ENCODE assay signal across 14 cellular contexts in the genomic region with DNA sequence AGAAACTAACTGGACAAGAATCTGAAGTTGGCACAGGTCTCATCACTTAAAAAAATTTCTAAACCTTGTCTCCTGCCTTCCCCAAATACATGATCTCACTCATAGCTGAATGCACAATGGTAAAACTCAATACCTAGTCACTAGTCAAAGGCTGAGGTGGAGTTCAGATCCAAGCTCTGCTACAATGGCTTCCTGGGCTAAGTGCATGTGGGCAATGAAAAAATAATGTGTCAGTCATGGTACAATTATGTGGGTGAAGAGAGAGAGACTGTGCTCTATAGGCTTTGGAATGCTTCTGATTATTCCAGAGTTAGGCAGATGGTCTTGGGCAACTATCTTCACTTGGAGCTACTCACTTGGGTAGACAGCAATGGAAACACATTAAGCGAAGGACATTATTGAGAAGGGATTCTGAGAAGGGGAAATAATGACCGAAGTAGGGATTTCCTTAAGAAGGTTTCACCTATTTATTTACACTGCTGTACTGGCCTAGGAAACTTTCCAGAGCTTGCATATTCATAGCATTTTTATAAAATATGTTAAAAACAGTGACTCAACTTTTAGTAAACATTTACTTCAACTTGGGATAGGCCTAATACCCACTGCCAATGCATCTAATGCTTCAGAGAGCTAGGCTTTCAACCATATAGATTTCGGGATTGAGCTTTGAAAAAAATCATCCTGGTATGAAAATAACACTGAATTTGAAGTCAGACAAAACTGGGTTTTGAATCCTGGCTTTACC. TPM values are rescaled to one million over a fixed set of nuclear protein-coding genes. Genes with fewer than 3 reads are reported as not detected.
DNase-seq lines count a peak whose midpoint lies in the region; ATAC-seq and TF ChIP-seq lines count a peak whose summit lies in the region.
"Had no signal": no experiment of that assay in that cellular context is flagged by ENCODE, and none has a peak within 500 bp of the region (broad histone marks: within the 10 kb centered on the region; RNA-seq: fewer than 3 reads in every experiment).

No MANE protein-coding gene starts in this region.

- no peak for TF ChIP-seq POLR2A in suprapubic skin (IDR thresholded peaks at IDR 0.05)

- peaks cover 36% of the 10 kb centered on the region for H3K4me1 ChIP-seq in suprapubic skin

- no peak overlapping the region for H3K27ac Mint-ChIP-seq in activated CD4-positive, alpha-beta memory T cell treated with anti-CD3 and anti-CD28 coated beads for 36 hours

- intact Hi-C loops in Right ventricle myocardium superior (cut with DNase I), result no loop called here
- intact Hi-C loops in Right ventricle myocardium inferior (cut with DNase I), result no loop called here
- intact Hi-C loops in activated CD4-positive, alpha-beta memory T cell treated with anti-CD3 and anti-CD28 coated beads for 36 hours (cut with micrococcal nuclease), result no loop called here

- CTCF ChIA-PET in activated CD4-positive, alpha-beta memory T cell treated with anti-CD3 and anti-CD28 coated beads for 36 hours (lab: Charles Lee), result interaction anchor here (1.2 to 1.4 kb wide), 2 partner anchors 10 to 269 kb away, joined by 3 to 4 read pairs; no protein-coding TSS in a partner anchor

- peaks cover 3% of the 10 kb centered on the region for H3K36me3 ChIP-seq in suprapubic skin

- H3K27ac ChIP-seq in suprapubic skin, result peak overlapping the region; percentile 58

- POLR2A ChIA-PET in activated CD4-positive, alpha-beta memory T cell treated with anti-CD3 and anti-CD28 coated beads for 36 hours (lab: Charles Lee), result interaction anchor here (1.0 kb wide), 1 partner anchor 11 kb away, joined by 3 read pairs; no protein-coding TSS in a partner anchor

- no peak overlapping the region for H3K4me3 Mint-ChIP-seq in activated CD4-positive, alpha-beta memory T cell treated with anti-CD3 and anti-CD28 coated beads for 36 hours
- H3K4me3 Mint-ChIP-seq: naive B cell had no signal

- no peaks in the 10 kb centered on the region for H3K27me3 Mint-ChIP-seq in activated CD4-positive, alpha-beta memory T cell treated with anti-CD3 and anti-CD28 coated beads for 36 hours
- H3K27me3 Mint-ChIP-seq: naive B cell had no signal

- H3K36me3 Mint-ChIP-seq in activated CD4-positive, alpha-beta memory T cell treated with anti-CD3 and anti-CD28 coated beads for 36 hours, result peaks cover 2% of the 10 kb centered on the region

- no peaks in the 10 kb centered on the region for H3K9me3 Mint-ChIP-seq in activated CD4-positive, alpha-beta memory T cell treated with anti-CD3 and anti-CD28 coated beads for 36 hours
- H3K9me3 Mint-ChIP-seq: naive B cell had no signal

- H3K4me3 ChIP-seq in fibroblast of pulmonary artery (replicated peaks; ENCODE audit: low read depth, low read length), result no peak overlapping the region
- no peak overlapping the region for H3K4me3 ChIP-seq in suprapubic skin
- H3K4me3 ChIP-seq: K562 had no signal

- ATAC-seq in Right ventricle myocardium superior (ENCODE audit: poor library complexity) (peak; percentile 25), Right ventricle myocardium inferior (no peak), HG03039 (IDR thresholded peaks at IDR 0.05; ENCODE audit: unreplicated experiment) (no peak)
- ATAC-seq: K562 had no signal

- H3K4me1 Mint-ChIP-seq in activated CD4-positive, alpha-beta memory T cell treated with anti-CD3 and anti-CD28 coated beads for 36 hours (ENCODE audit: low read depth), result no peaks in the 10 kb centered on the region

- 96% methylated on average over 3 of the region's 3 CpGs for WGBS in suprapubic skin

- DNase-seq in Right ventricle myocardium superior, result no peak
- no peak for DNase-seq in Right ventricle myocardium inferior (ENCODE audit: missing footprints)
- peak; percentile 25 to 29 for DNase-seq in SW 1271 (lab: John Stamatoyannopoulos, UW)
- DNase-seq in fibroblast of pulmonary artery (ENCODE audit: low read depth), result peak; percentile 42
- no peak for DNase-seq in suprapubic skin (ENCODE audit: low spot score in 2 of 2)
- no peak for DNase-seq in activated CD4-positive, alpha-beta memory T cell treated with anti-CD3 and anti-CD28 coated beads for 36 hours
- DNase-seq in AML-193 (lab: John Stamatoyannopoulos, UW), result no peak
- DNase-seq: 8988T; activated CD4-positive, CD25-positive, alpha-beta regulatory T cell; dermis blood vessel endothelial cell; naive B cell; NCI-H2081 treated with DMSO at 0.1 percent for 48 hours had no signal

- TF ChIP-seq CTCF in fibroblast of pulmonary artery (IDR thresholded peaks at IDR 0.05; ENCODE audit: low read length, missing control alignments), result no peak
- no peak for TF ChIP-seq CTCF in suprapubic skin (IDR thresholded peaks at IDR 0.05)

- TF ChIP-seq EP300 in suprapubic skin (IDR thresholded peaks at IDR 0.05), result no peak

- H3K9me3 ChIP-seq in suprapubic skin, result no peaks in the 10 kb centered on the region

- H3K27me3 ChIP-seq in suprapubic skin, result no peaks in the 10 kb centered on the region

RNA-seq across cellular contexts. Expression of a gene that starts 58.7 kb away (rescaled TPM):
- total RNA-seq in Right ventricle myocardium superior (53.1 TPM), Right ventricle myocardium inferior (66.3 TPM), suprapubic skin (10 to 100 TPM; 19.0 to 51.0 (median 30.8) TPM)
- total RNA-seq in activated CD4-positive, alpha-beta memory T cell treated with anti-CD3 and anti-CD28 coated beads for 36 hours, result 1 to 10 TPM; 7.2 to 8.6 TPM

Comparison
In these comparisons a context has a peak if more than half of its experiments do, and no peak if none do; other contexts are left out.
1. DNase-seq: peak in SW 1271 (2 of 2) and fibroblast of pulmonary artery (single experiment); none in Right ventricle myocardium superior (single experiment), Right ventricle myocardium inferior (single experiment), suprapubic skin (0 of 2), activated CD4-positive, alpha-beta memory T cell treated with anti-CD3 and anti-CD28 coated beads for 36 hours (single experiment) and AML-193 (0 of 2).